16 cellular contexts compared by ENCODE assay signal in genomic region chr12:131774576-131774975, GRCh38. TPM values are rescaled to one million over a fixed set of nuclear protein-coding genes. Genes with fewer than 3 reads are reported as not detected.
DNase-seq lines count a peak whose midpoint lies in the region; FAIRE-seq and TF ChIP-seq lines count a peak whose summit lies in the region.
"Had no signal": no experiment of that assay in that cellular context is flagged by ENCODE, and none has a peak within 500 bp of the region (broad histone marks: within the 10 kb centered on the region; RNA-seq: fewer than 3 reads in every experiment).

No MANE protein-coding gene starts in this region.

- dilution Hi-C loops in keratinocyte (cut with MboI; ENCODE audit: extremely low pct_ligation_motif_present, low sequenced_read_pairs), result no loop called here

- H3K4me2 ChIP-seq in DOHH2 (ENCODE audit: low read length), result peak overlapping the region; percentile 82
- no peak overlapping the region for H3K4me2 ChIP-seq in keratinocyte (ENCODE audit: control insufficient read depth, extremely low read depth, insufficient read depth, low read depth, low read length)

- H3K36me3 ChIP-seq in DOHH2 (ENCODE audit: control insufficient read depth, low read length) (peaks cover 77% of the 10 kb centered on the region), HUES6 (ENCODE audit: control insufficient read depth, insufficient read depth, low read length) (peaks cover 50% of the 10 kb centered on the region), keratinocyte (ENCODE audit: control insufficient read depth in 2 of 2, extremely low read depth in 1 of 2, insufficient read depth in 2 of 2, low read length in 2 of 2) (peaks cover 19 to 33% of the 10 kb centered on the region in 2 experiments)

- no peaks in the 10 kb centered on the region for H3K27me3 ChIP-seq in DOHH2 (ENCODE audit: control insufficient read depth, low read length)
- H3K27me3 ChIP-seq in HUES6 (ENCODE audit: control insufficient read depth, insufficient read depth, low read length), result no peaks in the 10 kb centered on the region
- H3K27me3 ChIP-seq in keratinocyte (ENCODE audit: control insufficient read depth, extremely low read depth, insufficient read depth, low read length), result no peaks in the 10 kb centered on the region
- H3K27me3 ChIP-seq: breast epithelium, tibial nerve had no signal

- no peaks in the 10 kb centered on the region for H4K20me1 ChIP-seq in DOHH2 (ENCODE audit: control insufficient read depth, insufficient read depth, low read depth, low read length)
- H4K20me1 ChIP-seq in keratinocyte (ENCODE audit: control insufficient read depth, extremely low read depth, insufficient read depth, low read length), result no peaks in the 10 kb centered on the region

- H3K4me3 ChIP-seq in DOHH2 (ENCODE audit: low read length) (peak overlapping the region; percentile 62), HUES6 (ENCODE audit: low read depth, low read length) (peak overlapping the region; percentile 17; the same call in 1 of the 2 replicates), keratinocyte (ENCODE audit: control insufficient read depth in 2 of 3, extremely low read depth in 1 of 3, insufficient read depth in 2 of 3, low read depth in 1 of 3, low read length in 3 of 3) (no peak overlapping the region)
- H3K4me3 ChIP-seq: breast epithelium, K562, tibial nerve had no signal

- H3K9me2 ChIP-seq in DOHH2 (replicated peaks; ENCODE audit: control insufficient read depth, low read length), result no peaks in the 10 kb centered on the region

- no peak for TF ChIP-seq CTCF in DOHH2 (IDR thresholded peaks at IDR 0.05; ENCODE audit: low read depth, low read length, poor library complexity, severe bottlenecking)
- no peak for TF ChIP-seq CTCF in keratinocyte (optimal IDR thresholded peaks at IDR 0.05 in 1 of 3, IDR thresholded peaks at IDR 0.05 in 1 of 3, conservative IDR thresholded peaks at IDR 0.05 in 1 of 3; ENCODE audit: extremely low read depth in 1 of 3, insufficient read depth in 2 of 3, low read length in 3 of 3)

- H3K79me2 ChIP-seq in DOHH2 (ENCODE audit: control insufficient read depth, low read length) (peaks cover 10% of the 10 kb centered on the region), keratinocyte (ENCODE audit: control insufficient read depth, insufficient read depth, low read length) (no peaks in the 10 kb centered on the region)

- H3K27ac ChIP-seq in DOHH2 (ENCODE audit: low read depth, low read length) (peak overlapping the region; percentile 86), HUES6 (ENCODE audit: low read depth, low read length) (peak overlapping the region; percentile 32; the same call in 1 of the 2 replicates), angular gyrus (ENCODE audit: low read depth, low read length) (peak overlapping the region; percentile 11), keratinocyte (ENCODE audit: control insufficient read depth, insufficient read depth, low read length) (peak overlapping the region; percentile 84)
- H3K27ac ChIP-seq: breast epithelium had no signal

- H3K4me1 ChIP-seq in DOHH2 (ENCODE audit: control insufficient read depth, low read length) (peaks cover 48% of the 10 kb centered on the region), HUES6 (ENCODE audit: control insufficient read depth, insufficient read depth, low read length) (peaks cover 46% of the 10 kb centered on the region), keratinocyte (ENCODE audit: control insufficient read depth, extremely low read depth, insufficient read depth, low read length) (peaks cover 18% of the 10 kb centered on the region)
- H3K4me1 ChIP-seq: breast epithelium had no signal

- H2AFZ ChIP-seq in keratinocyte (ENCODE audit: control insufficient read depth, low read length), result no peak overlapping the region

- H3K9me3 ChIP-seq in DOHH2 (ENCODE audit: control insufficient read depth, insufficient read depth, low read length) (no peaks in the 10 kb centered on the region), HUES6 (ENCODE audit: control insufficient read depth, insufficient read depth, low read depth, low read length) (no peaks in the 10 kb centered on the region), keratinocyte (ENCODE audit: control insufficient read depth, low read depth, low read length) (no peaks in the 10 kb centered on the region)
- H3K9me3 ChIP-seq: breast epithelium, tibial nerve had no signal

- H3K9ac ChIP-seq in HUES6 (ENCODE audit: low read length) (peak overlapping the region; percentile 37), keratinocyte (ENCODE audit: control insufficient read depth, extremely low read depth, insufficient read depth, low read length) (no peak overlapping the region)

- peaks cover 12% of the 10 kb centered on the region for H3F3A ChIP-seq in DOHH2 (ENCODE audit: control insufficient read depth, insufficient read depth)

- no peak for FAIRE-seq in keratinocyte (lab: Jason Lieb, UNC)
- FAIRE-seq: K562, small intestine had no signal

- no peaks in the 10 kb centered on the region for H3K9me1 ChIP-seq in keratinocyte (ENCODE audit: control insufficient read depth, extremely low read depth, insufficient read depth, low read length)

- no peak for DNase-seq in keratinocyte (ENCODE audit: low read depth, low spot score)
- no peak for DNase-seq in Kasumi-1 (lab: John Stamatoyannopoulos, UW)
- no peak for DNase-seq in hepatic stellate cell (ENCODE audit: low spot score)
- DNase-seq in NCI-H2107 (lab: John Stamatoyannopoulos, UW), result no peak
- DNase-seq: activated CD8-positive, alpha-beta memory T cell treated with anti-CD3 and anti-CD28 coated beads, Interleukin-2, amount 10 ng/mL, durations not matched to agents 7 days and 5 days; DMS53; NCI-H1105 treated with DMSO at 0.1 percent for 48 hours; NCI-H2171; NCI-H82; small intestine had no signal

RNA-seq across cellular contexts. Expression of gene MMP17, which starts 53.6 kb away (rescaled TPM):
- 2.2 to 4.8 TPM (median 2.3 TPM) in 3 replicates for polyA plus RNA-seq in keratinocyte
- 1.8 TPM for polyA plus RNA-seq in keratinocyte (2011; ENCODE audit: low read depth)
- polyA plus RNA-seq in keratinocyte (2011; cell fraction: cytosol; rRNA removed), result 1.3 and 2.1 TPM in 2 replicates
- polyA plus RNA-seq in keratinocyte (2011; cell fraction: nucleus; rRNA removed), result 3.5 and 4.6 TPM in 2 replicates
- 1.2 and 2.0 TPM in 2 replicates for polyA plus RNA-seq in keratinocyte (2012; ENCODE audit: low replicate concordance)
- 0.38 to 3.3 TPM (median 1.3 TPM) in 3 replicates for polyA minus RNA-seq in keratinocyte
- polyA minus RNA-seq in keratinocyte (2011; cell fraction: cytosol; rRNA and poly(A)+ RNA removed), result 7.7 TPM
- 5.1 and 9.2 TPM in 2 replicates for polyA minus RNA-seq in keratinocyte (2011; cell fraction: nucleus; rRNA and poly(A)+ RNA removed)

Comparison
In these comparisons a context has a peak if more than half of its experiments do, and no peak if none do; other contexts are left out.
1. H3K27ac ChIP-seq: peak in every context shown above with its lines; median percentile 86 in DOHH2; 84 in keratinocyte; 32 in HUES6; 11 in angular gyrus.
2. H3K4me3 ChIP-seq: peak in DOHH2 (single experiment) and HUES6 (single experiment); none in keratinocyte (0 of 3).